Comparison of ENCODE assay signal across 20 cellular contexts in genomic region chr17:79781012-79781665, GRCh38. TPM values are rescaled to one million over a fixed set of nuclear protein-coding genes. Genes with fewer than 3 reads are reported as not detected.
DNase-seq lines count a peak whose midpoint lies in the region; ATAC-seq, FAIRE-seq and TF ChIP-seq lines count a peak whose summit lies in the region.
"Had no signal": no experiment of that assay in that cellular context is flagged by ENCODE, and none has a peak within 500 bp of the region (broad histone marks: within the 10 kb centered on the region; RNA-seq: fewer than 3 reads in every experiment).

No MANE protein-coding gene starts in this region.

- H3K4me3 Mint-ChIP-seq in activated CD8-positive, alpha-beta T cell treated with anti-CD3 and anti-CD28 coated beads, Interleukin-2, amount 10 ng/mL, durations not matched to agents 7 days and 5 days = peak overlapping the region; percentile 56
- no peak overlapping the region for H3K4me3 Mint-ChIP-seq in activated CD8-positive, alpha-beta T cell treated with anti-CD3 and anti-CD28 coated beads for 36 hours
- H3K4me3 Mint-ChIP-seq in type B pancreatic cell = peak overlapping the region; percentile 95

- H3K36me3 ChIP-seq in OCI-LY7 (ENCODE audit: insufficient read depth, low read length) = peaks cover 18% of the 10 kb centered on the region
- H3K36me3 ChIP-seq in kidney (ENCODE audit: control insufficient read depth in 1 of 2, insufficient read depth in 2 of 2, low read length in 2 of 2) = no peaks in the 10 kb centered on the region

- H3K9me3 Mint-ChIP-seq in activated CD8-positive, alpha-beta T cell treated with anti-CD3 and anti-CD28 coated beads, Interleukin-2, amount 10 ng/mL, durations not matched to agents 7 days and 5 days (ENCODE audit: insufficient read depth) = no peaks in the 10 kb centered on the region
- H3K9me3 Mint-ChIP-seq in activated CD8-positive, alpha-beta T cell treated with anti-CD3 and anti-CD28 coated beads for 36 hours = no peaks in the 10 kb centered on the region
- no peaks in the 10 kb centered on the region for H3K9me3 Mint-ChIP-seq in type B pancreatic cell

- ATAC-seq in activated CD8-positive, alpha-beta T cell treated with anti-CD3 and anti-CD28 coated beads, Interleukin-2, amount 10 ng/mL, durations not matched to agents 7 days and 5 days = no peak
- no peak for ATAC-seq in activated CD8-positive, alpha-beta T cell treated with anti-CD3 and anti-CD28 coated beads for 36 hours

- peaks cover 31% of the 10 kb centered on the region for H3K36me3 Mint-ChIP-seq in activated CD8-positive, alpha-beta T cell treated with anti-CD3 and anti-CD28 coated beads, Interleukin-2, amount 10 ng/mL, durations not matched to agents 7 days and 5 days (ENCODE audit: low read depth)
- peaks cover 8% of the 10 kb centered on the region for H3K36me3 Mint-ChIP-seq in activated CD8-positive, alpha-beta T cell treated with anti-CD3 and anti-CD28 coated beads for 36 hours (ENCODE audit: low read depth)
- peaks cover 26% of the 10 kb centered on the region for H3K36me3 Mint-ChIP-seq in type B pancreatic cell

- no peak overlapping the region for H3K27ac ChIP-seq in OCI-LY7 (ENCODE audit: low read depth, low read length, poor library complexity, severe bottlenecking)
- H3K27ac ChIP-seq in kidney (ENCODE audit: low read depth in 2 of 2, low read length in 2 of 2) = no peak overlapping the region
- H3K27ac ChIP-seq in coronary artery = no peak overlapping the region
- H3K27ac ChIP-seq: 22Rv1, RWPE1, SJSA1 had no signal

- H3K9ac ChIP-seq in kidney (ENCODE audit: low read length in 2 of 2) = no peak overlapping the region

- POLR2A ChIA-PET in activated CD8-positive, alpha-beta T cell treated with anti-CD3 and anti-CD28 coated beads, Interleukin-2, amount 10 ng/mL, durations not matched to agents 7 days and 5 days (lab: Charles Lee) = interaction anchor here (1.3 to 1.4 kb wide), 2 partner anchors 16 to 55 kb away, joined by 3 to 6 read pairs; partner anchors contain the start of gene CBX8
- POLR2A ChIA-PET in activated CD8-positive, alpha-beta T cell treated with anti-CD3 and anti-CD28 coated beads for 36 hours (lab: Charles Lee) = no interaction called here
- POLR2A ChIA-PET in OCI-LY7 (lab: Charles Lee) = interaction anchor here (0.7 kb wide), 1 partner anchor 58 kb away, joined by 3 read pairs; the partner anchor contains the start of gene CBX4

- peaks cover 16% of the 10 kb centered on the region for H3K27me3 Mint-ChIP-seq in activated CD8-positive, alpha-beta T cell treated with anti-CD3 and anti-CD28 coated beads, Interleukin-2, amount 10 ng/mL, durations not matched to agents 7 days and 5 days (ENCODE audit: low read depth)
- peaks cover 41% of the 10 kb centered on the region for H3K27me3 Mint-ChIP-seq in activated CD8-positive, alpha-beta T cell treated with anti-CD3 and anti-CD28 coated beads for 36 hours
- H3K27me3 Mint-ChIP-seq in type B pancreatic cell = peaks cover 11% of the 10 kb centered on the region

- no peak for DNase-seq in activated CD8-positive, alpha-beta T cell treated with anti-CD3 and anti-CD28 coated beads, Interleukin-2, amount 10 ng/mL, durations not matched to agents 7 days and 5 days
- no peak for DNase-seq in activated CD8-positive, alpha-beta T cell treated with anti-CD3 and anti-CD28 coated beads for 36 hours
- DNase-seq in OCI-LY7 (ENCODE audit: low spot score) (no peak), kidney (peak; percentile 36), type B pancreatic cell (ENCODE audit: extremely low spot score, unreplicated experiment) (no peak), KG1 (lab: John Stamatoyannopoulos, UW) (no peak), midbrain (lab: John Stamatoyannopoulos, UW) (no peak), coronary artery (ENCODE audit: low spot score) (no peak)
- DNase-seq: HCEC 1CT, NCI-H1092, NCI-H2107, NCI-H345, NCI-H526 treated with DMSO at 0.1 percent for 48 hours had no signal

- H3K9me2 ChIP-seq in OCI-LY7 (ENCODE audit: insufficient read depth, low read length) = no peaks in the 10 kb centered on the region

- CTCF ChIA-PET in activated CD8-positive, alpha-beta T cell treated with anti-CD3 and anti-CD28 coated beads, Interleukin-2, amount 10 ng/mL, durations not matched to agents 7 days and 5 days (lab: Charles Lee) = interaction anchor here (0.8 to 1.4 kb wide), 4 partner anchors 30 to 189 kb away, joined by 3 to 8 read pairs (median 4); partner anchors contain the start of gene CBX4
- CTCF ChIA-PET in activated CD8-positive, alpha-beta T cell treated with anti-CD3 and anti-CD28 coated beads for 36 hours (lab: Charles Lee) = interaction anchor here (1.5 to 2.7 kb wide), 2 partner anchors 8 to 54 kb away, joined by 3 to 9 read pairs; no protein-coding TSS in a partner anchor
- CTCF ChIA-PET in OCI-LY7 (lab: Charles Lee; ENCODE audit: unreplicated experiment) = no interaction called here

- intact Hi-C loops in activated CD8-positive, alpha-beta T cell treated with anti-CD3 and anti-CD28 coated beads for 36 hours (cut with micrococcal nuclease) = no loop called here
- intact Hi-C loops in OCI-LY7 (cut with micrococcal nuclease; ENCODE audit: unreplicated experiment) = no loop called here
- intact Hi-C loops in kidney (cut with DNase I) = no loop called here

- H3K9me3 ChIP-seq in OCI-LY7 (ENCODE audit: low read length) (no peaks in the 10 kb centered on the region), kidney (ENCODE audit: control insufficient read depth in 1 of 2, low read length in 2 of 2) (no peaks in the 10 kb centered on the region)
- H3K9me3 ChIP-seq: SJSA1 had no signal

- H2AFZ ChIP-seq in OCI-LY7 (ENCODE audit: low read length) = no peak overlapping the region

- peak overlapping the region; percentile 30 for H3K27ac Mint-ChIP-seq in activated CD8-positive, alpha-beta T cell treated with anti-CD3 and anti-CD28 coated beads, Interleukin-2, amount 10 ng/mL, durations not matched to agents 7 days and 5 days
- no peak overlapping the region for H3K27ac Mint-ChIP-seq in activated CD8-positive, alpha-beta T cell treated with anti-CD3 and anti-CD28 coated beads for 36 hours
- no peak overlapping the region for H3K27ac Mint-ChIP-seq in type B pancreatic cell

- peaks cover 54% of the 10 kb centered on the region for H3K4me1 Mint-ChIP-seq in activated CD8-positive, alpha-beta T cell treated with anti-CD3 and anti-CD28 coated beads, Interleukin-2, amount 10 ng/mL, durations not matched to agents 7 days and 5 days (ENCODE audit: low read depth)
- peaks cover 34% of the 10 kb centered on the region for H3K4me1 Mint-ChIP-seq in activated CD8-positive, alpha-beta T cell treated with anti-CD3 and anti-CD28 coated beads for 36 hours (ENCODE audit: low read depth)
- peaks cover 29% of the 10 kb centered on the region for H3K4me1 Mint-ChIP-seq in type B pancreatic cell (ENCODE audit: unreplicated experiment)

- peak overlapping the region; percentile 23; the same call in 1 of the 2 replicates for H3K4me2 ChIP-seq in OCI-LY7 (ENCODE audit: low read length)

- peaks cover 10% of the 10 kb centered on the region; the same call in 1 of the 2 replicates for H4K20me1 ChIP-seq in OCI-LY7 (ENCODE audit: insufficient read depth, low read length)

- H3K4me1 ChIP-seq in OCI-LY7 (ENCODE audit: insufficient read depth, low read length, poor library complexity, severe bottlenecking) (peaks cover 37% of the 10 kb centered on the region), kidney (ENCODE audit: control insufficient read depth in 1 of 2, insufficient read depth in 1 of 2, low read depth in 1 of 2, low read length in 2 of 2) (peaks cover 0 to 2% of the 10 kb centered on the region in 2 donors)

- FAIRE-seq in kidney (lab: Jason Lieb, UNC) = no peak
- FAIRE-seq: D721Med had no signal

- H3K79me2 ChIP-seq in OCI-LY7 (ENCODE audit: insufficient read depth, low read depth, low read length) = no peaks in the 10 kb centered on the region

- no TSS peak for BruUV-seq in OCI-LY7 (replicated peaks; lab: Mats Ljungman, UMichigan)

- H3K4me3 ChIP-seq in OCI-LY7 (ENCODE audit: low read depth, low read length, poor library complexity, severe bottlenecking) = no peak overlapping the region
- no peak overlapping the region for H3K4me3 ChIP-seq in kidney (ENCODE audit: low read length in 2 of 2)
- H3K4me3 ChIP-seq in coronary artery = no peak overlapping the region
- H3K4me3 ChIP-seq: SJSA1 had no signal

- no peak for TF ChIP-seq CTCF in activated CD8-positive, alpha-beta T cell treated with anti-CD3 and anti-CD28 coated beads for 36 hours (IDR thresholded peaks at IDR 0.05)
- TF ChIP-seq CTCF in OCI-LY7 (conservative IDR thresholded peaks at IDR 0.05; ENCODE audit: low read length) (no peak), kidney (IDR thresholded peaks at IDR 0.05; ENCODE audit: borderline replicate concordance, extremely low read depth, insufficient read depth) (no peak), type B pancreatic cell (conservative IDR thresholded peaks at IDR 0.05) (no peak), coronary artery (IDR thresholded peaks at IDR 0.05) (no peak)

RNA-seq across cellular contexts. Expression of gene CBX2, which starts 3.2 kb away (rescaled TPM):
- 10 to 100 TPM; 16.2 to 16.5 TPM for total RNA-seq in activated CD8-positive, alpha-beta T cell treated with anti-CD3 and anti-CD28 coated beads, Interleukin-2, amount 10 ng/mL, durations not matched to agents 7 days and 5 days
- total RNA-seq in activated CD8-positive, alpha-beta T cell treated with anti-CD3 and anti-CD28 coated beads for 36 hours = 1 to 10 TPM; 8.0 to 9.7 TPM
- total RNA-seq in OCI-LY7 (2014; rRNA removed; shearing (Covaris generic)) = 29.9 and 31.5 TPM in 2 replicates
- total RNA-seq in OCI-LY7 (2022) (27.9 and 31.2 TPM in 2 replicates), kidney (3.5 TPM), type B pancreatic cell (ENCODE audit: low replicate concordance) (21.6 and 72.0 TPM in 2 replicates)
- polyA plus RNA-seq in kidney (ENCODE audit: insufficient read depth, low read depth, low replicate concordance) = 2.2 TPM

RNA-seq across cellular contexts. Expression of gene CBX8, which starts 15.7 kb away (rescaled TPM):
- 1 to 10 TPM; 8.6 to 9.4 TPM for total RNA-seq in activated CD8-positive, alpha-beta T cell treated with anti-CD3 and anti-CD28 coated beads, Interleukin-2, amount 10 ng/mL, durations not matched to agents 7 days and 5 days
- 1 to 10 TPM; 7.0 to 9.4 TPM for total RNA-seq in activated CD8-positive, alpha-beta T cell treated with anti-CD3 and anti-CD28 coated beads for 36 hours
- 7.5 and 11.7 TPM in 2 replicates for total RNA-seq in OCI-LY7 (2014; rRNA removed; shearing (Covaris generic))
- total RNA-seq in OCI-LY7 (2022) (13.9 and 16.3 TPM in 2 replicates), kidney (6.2 TPM), type B pancreatic cell (ENCODE audit: low replicate concordance) (13.3 and 16.0 TPM in 2 replicates)
- polyA plus RNA-seq in kidney (ENCODE audit: insufficient read depth, low read depth, low replicate concordance) = 3.5 TPM

RNA-seq across cellular contexts. Expression of gene ENPP7, which starts 50.4 kb away (rescaled TPM):
- under 1 TPM in 1 of 2 experiments, not detected in 1; 0.13 TPM for total RNA-seq in activated CD8-positive, alpha-beta T cell treated with anti-CD3 and anti-CD28 coated beads, Interleukin-2, amount 10 ng/mL, durations not matched to agents 7 days and 5 days
- total RNA-seq in activated CD8-positive, alpha-beta T cell treated with anti-CD3 and anti-CD28 coated beads for 36 hours = under 1 TPM in 1 of 2 experiments, not detected in 1; 0.16 TPM
- total RNA-seq in OCI-LY7 (2014; rRNA removed; shearing (Covaris generic)) = 0.28 and 0.93 TPM in 2 replicates
- total RNA-seq in OCI-LY7 (2022) (0.42 and 0.53 TPM in 2 replicates), kidney (0.94 TPM), type B pancreatic cell (ENCODE audit: low replicate concordance) (5.3 and 20.5 TPM in 2 replicates)
- polyA plus RNA-seq in kidney (ENCODE audit: insufficient read depth, low read depth, low replicate concordance) = 3.7 TPM
- total RNA-seq: Daoy, HT1080, M059J, SJSA1 had no signal

RNA-seq across cellular contexts. Expression of gene CBX4, which starts 58.1 kb away (rescaled TPM):
- 10 to 100 TPM; 50.3 to 57.2 TPM for total RNA-seq in activated CD8-positive, alpha-beta T cell treated with anti-CD3 and anti-CD28 coated beads, Interleukin-2, amount 10 ng/mL, durations not matched to agents 7 days and 5 days
- 10 to 100 TPM; 23.9 to 28.0 TPM for total RNA-seq in activated CD8-positive, alpha-beta T cell treated with anti-CD3 and anti-CD28 coated beads for 36 hours
- 98.9 and 109 TPM in 2 replicates for total RNA-seq in OCI-LY7 (2014; rRNA removed; shearing (Covaris generic))
- total RNA-seq in OCI-LY7 (2022) = 110 and 121 TPM in 2 replicates
- total RNA-seq in kidney = 26.8 TPM
- polyA plus RNA-seq in kidney (ENCODE audit: insufficient read depth, low read depth, low replicate concordance) = 7.1 TPM
- total RNA-seq in type B pancreatic cell (ENCODE audit: low replicate concordance) = 39.6 and 76.2 TPM in 2 replicates
